ENCODE assay signal across 20 cellular contexts in the genomic region with DNA sequence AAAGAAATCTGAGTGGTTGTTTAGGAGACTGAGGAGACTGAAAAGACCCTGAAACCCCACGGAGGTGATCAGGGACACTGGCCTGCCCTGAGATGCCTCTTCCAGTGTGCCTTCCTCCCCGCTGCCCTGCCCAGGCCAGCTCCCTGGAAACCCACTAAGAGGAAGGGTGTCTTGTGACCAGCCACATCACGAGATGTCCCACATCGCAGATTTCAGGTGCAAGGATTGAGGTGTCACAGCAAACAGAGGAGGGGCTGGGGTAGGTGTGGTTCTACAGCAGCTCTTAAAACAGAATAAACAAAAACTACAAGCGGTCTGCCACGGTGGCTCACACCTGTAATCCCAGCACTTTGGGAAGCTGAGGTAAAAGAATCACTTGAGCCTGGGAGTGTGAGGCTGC.
DNase-seq lines count a peak whose midpoint lies in the region; ATAC-seq and TF ChIP-seq lines count a peak whose summit lies in the region.
"Had no signal": no experiment of that assay in that cellular context is flagged by ENCODE, and none has a peak within 500 bp of the region (broad histone marks: within the 10 kb centered on the region; RNA-seq: fewer than 3 reads in every experiment).

No MANE protein-coding gene starts in this region.

- peak; percentile 38 for DNase-seq in activated CD8-positive, alpha-beta memory T cell treated with anti-CD3 and anti-CD28 coated beads, Interleukin-2, amount 50 U/mL, for 48 hours
- DNase-seq in activated CD8-positive, alpha-beta memory T cell treated with anti-CD3 and anti-CD28 coated beads, Interleukin-2, amount 50 U/mL, for 4 hours, result no peak
- peak; percentile 11 for DNase-seq in GM13976 (ENCODE audit: low spot score)
- DNase-seq in effector memory CD8-positive, alpha-beta T cell, result no peak
- peak; percentile 60 for DNase-seq in osteoblast (ENCODE audit: insufficient read length, low spot score, missing footprints)
- no peak for DNase-seq in NCI-H1417 treated with DMSO at 0.1 percent for 48 hours (lab: John Stamatoyannopoulos, UW)
- no peak for DNase-seq in OCI-M1 (lab: John Stamatoyannopoulos, UW)
- DNase-seq: cortex of kidney; HCEC 1CT; left colon; MV-4-11; NCI-H1930; stimulated activated naive CD8-positive, alpha-beta T cell treated with anti-CD3 and anti-CD28 coated beads, Interleukin-15, Interleukin-2, amounts not matched to agents 100 U/mL and 50 U/mL, for 24 hours; trophoblast cell had no signal

- no peak overlapping the region for H3K4me3 ChIP-seq in osteoblast (ENCODE audit: insufficient read depth, low read length)
- H3K4me3 ChIP-seq: gastroesophageal sphincter, K562, SJCRH30 had no signal

- H2AFZ ChIP-seq in osteoblast (ENCODE audit: low read length), result no peak overlapping the region

- no peaks in the 10 kb centered on the region for H3K9me3 ChIP-seq in osteoblast (ENCODE audit: low read depth, low read length)

- H4K20me1 ChIP-seq in osteoblast (ENCODE audit: insufficient read depth, low read length), result no peaks in the 10 kb centered on the region

- in situ Hi-C loops in GM13976 (cut with MboI; ENCODE audit: low sequenced_read_pairs, unreplicated experiment), result no loop called here

- peak overlapping the region; percentile 70 to 80 for H3K27ac Mint-ChIP-seq in effector memory CD8-positive, alpha-beta T cell

- no peaks in the 10 kb centered on the region for H3K4me1 ChIP-seq in osteoblast (ENCODE audit: insufficient read depth, low read length)
- H3K4me1 ChIP-seq: gastroesophageal sphincter, SJCRH30 had no signal

- H3K36me3 ChIP-seq in osteoblast (ENCODE audit: insufficient read depth, low read length), result no peaks in the 10 kb centered on the region
- H3K36me3 ChIP-seq: gastroesophageal sphincter, SJCRH30 had no signal

- H3K4me3 Mint-ChIP-seq in effector memory CD8-positive, alpha-beta T cell, result peak overlapping the region; percentile 73 to 74

- no peak for ATAC-seq in effector memory CD8-positive, alpha-beta T cell (replicated peaks)
- no peak for ATAC-seq in HG03442 (IDR thresholded peaks at IDR 0.05; ENCODE audit: unreplicated experiment)
- ATAC-seq: activated naive CD4-positive, alpha-beta T cell treated with anti-CD3 and anti-CD28 coated beads, Interleukin-2, amount 50 U/mL, for 72 hours; gastroesophageal sphincter; K562; left colon; sciatic nerve; stimulated activated naive CD8-positive, alpha-beta T cell treated with anti-CD3 and anti-CD28 coated beads, Interleukin-15, Interleukin-2, amounts not matched to agents 100 U/mL and 50 U/mL, for 24 hours had no signal

- H3K36me3 Mint-ChIP-seq in effector memory CD8-positive, alpha-beta T cell (ENCODE audit: insufficient read depth), result peaks cover 4% of the 10 kb centered on the region

- no peaks in the 10 kb centered on the region for H3K27me3 ChIP-seq in osteoblast (ENCODE audit: insufficient read depth, low read length)

- no peaks in the 10 kb centered on the region for H3K9me3 Mint-ChIP-seq in effector memory CD8-positive, alpha-beta T cell

- no peak overlapping the region for H3K27ac ChIP-seq in osteoblast (ENCODE audit: low read depth, low read length)
- H3K27ac ChIP-seq: gastroesophageal sphincter, SJCRH30 had no signal

- TF ChIP-seq CTCF in GM13976 (IDR thresholded peaks at IDR 0.05; ENCODE audit: borderline replicate concordance, control extremely low read depth, extremely low read depth, insufficient read depth, missing control alignments), result no peak
- no peak for TF ChIP-seq CTCF in osteoblast (IDR thresholded peaks at IDR 0.05; ENCODE audit: extremely low read depth, low read depth, low read length)

- H3K4me1 Mint-ChIP-seq in effector memory CD8-positive, alpha-beta T cell (ENCODE audit: low read depth in 2 of 2), result peaks cover 39 to 56% of the 10 kb centered on the region in 2 donors

- no peaks in the 10 kb centered on the region for H3K27me3 Mint-ChIP-seq in effector memory CD8-positive, alpha-beta T cell

- H3K4me2 ChIP-seq in osteoblast (ENCODE audit: insufficient read depth, low read length), result no peak overlapping the region

- H3K79me2 ChIP-seq in osteoblast (ENCODE audit: insufficient read depth, low read length), result no peaks in the 10 kb centered on the region

Comparison
In these comparisons a context has a peak if more than half of its experiments do, and no peak if none do; other contexts are left out.
1. DNase-seq: peak in activated CD8-positive, alpha-beta memory T cell treated with anti-CD3 and anti-CD28 coated beads, Interleukin-2, amount 50 U/mL, for 48 hours (single experiment), GM13976 (single experiment) and osteoblast (single experiment); none in activated CD8-positive, alpha-beta memory T cell treated with anti-CD3 and anti-CD28 coated beads, Interleukin-2, amount 50 U/mL, for 4 hours (single experiment), effector memory CD8-positive, alpha-beta T cell (0 of 3), NCI-H1417 treated with DMSO at 0.1 percent for 48 hours (single experiment) and OCI-M1 (single experiment).